19 cellular contexts compared by ENCODE assay signal in genomic region chr5:139210585-139210984, GRCh38. TPM values are rescaled to one million over a fixed set of nuclear protein-coding genes. Genes with fewer than 3 reads are reported as not detected.
DNase-seq lines count a peak whose midpoint lies in the region; ATAC-seq and TF ChIP-seq lines count a peak whose summit lies in the region.
"Had no signal": no experiment of that assay in that cellular context is flagged by ENCODE, and none has a peak within 500 bp of the region (broad histone marks: within the 10 kb centered on the region; RNA-seq: fewer than 3 reads in every experiment).

No MANE protein-coding gene starts in this region.

- H3K4me1 Mint-ChIP-seq in MCF 10A (ENCODE audit: insufficient read depth, unreplicated experiment) (no peaks in the 10 kb centered on the region), WTC11 (peaks cover 29% of the 10 kb centered on the region)
- no peaks in the 10 kb centered on the region for H3K4me1 Mint-ChIP-seq in T-helper 2 cell treated with Interferon-gamma antibody and Interleukin-4, amounts not matched to agents 5 μg/mL and 100 μg/mL, for 36 hours (ENCODE audit: low read depth)

- H3K36me3 ChIP-seq in mammary epithelial cell (ENCODE audit: insufficient read depth, low read length), result no peaks in the 10 kb centered on the region
- H3K36me3 ChIP-seq: neutrophil, SJSA1, transverse colon had no signal

- H3K9me3 Mint-ChIP-seq in MCF 10A (ENCODE audit: unreplicated experiment) (no peaks in the 10 kb centered on the region), WTC11 (no peaks in the 10 kb centered on the region)
- no peaks in the 10 kb centered on the region for H3K9me3 Mint-ChIP-seq in T-helper 2 cell treated with Interferon-gamma antibody and Interleukin-4, amounts not matched to agents 5 μg/mL and 100 μg/mL, for 36 hours
- H3K9me3 Mint-ChIP-seq: activated T-cell treated with anti-CD3 and anti-CD28 coated beads, Interleukin-2, amount 50 U/mL, for 4 hours; CD4-positive, alpha-beta memory T cell had no signal

- intact Hi-C loops in MCF 10A (cut with micrococcal nuclease) (no loop called here), mammary epithelial cell (cut with micrococcal nuclease) (no loop called here)

- H2AFZ ChIP-seq in mammary epithelial cell (ENCODE audit: low read depth, low read length), result no peak overlapping the region

- BruUV-seq in MCF 10A (replicated peaks; lab: Mats Ljungman, UMichigan) (no TSS peak), mammary epithelial cell (replicated peaks; lab: Mats Ljungman, UMichigan) (no TSS peak)

- H3K27ac Mint-ChIP-seq in MCF 10A (ENCODE audit: low read depth, unreplicated experiment), result no peak overlapping the region
- no peak overlapping the region for H3K27ac Mint-ChIP-seq in WTC11
- no peak overlapping the region for H3K27ac Mint-ChIP-seq in T-helper 2 cell treated with Interferon-gamma antibody and Interleukin-4, amounts not matched to agents 5 μg/mL and 100 μg/mL, for 36 hours
- H3K27ac Mint-ChIP-seq: CD4-positive, alpha-beta memory T cell had no signal

- WGBS in mammary epithelial cell (ENCODE audit: low coverage, missing lambda C conversion rate), result 89% methylated on average over 3 of the region's 4 CpGs

- no peak overlapping the region for H3K27ac ChIP-seq in mammary epithelial cell (ENCODE audit: insufficient read depth, low read depth, low read length)
- H3K27ac ChIP-seq: neutrophil, SJSA1, transverse colon had no signal

- no peaks in the 10 kb centered on the region for H3K79me2 ChIP-seq in mammary epithelial cell (ENCODE audit: insufficient read depth, low read length)

- POLR2A ChIA-PET in MCF 10A (lab: Yijun Ruan, JAX), result interaction anchor here (0.6 to 3.0 kb wide), 2 partner anchors 13 to 78 kb away, joined by 4 to 13 read pairs; partner anchors contain the start of gene SIL1
- POLR2A ChIA-PET in WTC11 (lab: Charles Lee), result no interaction called here

- in situ Hi-C loops in mammary epithelial cell (cut with MboI; ENCODE audit: low sequenced_read_pairs in 2 of 2), result no loop called here

- H3K9ac ChIP-seq in mammary epithelial cell (ENCODE audit: insufficient read depth, low read length), result no peak overlapping the region

- H3K36me3 Mint-ChIP-seq in MCF 10A (ENCODE audit: insufficient read depth, unreplicated experiment), result no peaks in the 10 kb centered on the region
- no peaks in the 10 kb centered on the region for H3K36me3 Mint-ChIP-seq in WTC11
- H3K36me3 Mint-ChIP-seq in T-helper 2 cell treated with Interferon-gamma antibody and Interleukin-4, amounts not matched to agents 5 μg/mL and 100 μg/mL, for 36 hours (ENCODE audit: low read depth), result no peaks in the 10 kb centered on the region
- H3K36me3 Mint-ChIP-seq: brain; CD4-positive, alpha-beta memory T cell had no signal

- H3K4me3 ChIP-seq in mammary epithelial cell (replicated peaks in 1 of 3; ENCODE audit: insufficient read depth in 1 of 3, low read depth in 2 of 3, low read length in 3 of 3), result no peak overlapping the region
- H3K4me3 ChIP-seq: SJSA1, transverse colon had no signal

- CTCF ChIA-PET in MCF 10A (lab: Yijun Ruan, JAX), result interaction anchor here (0.6 kb wide), 1 partner anchor 52 kb away, joined by 3 read pairs; no protein-coding TSS in a partner anchor
- CTCF ChIA-PET in mammary epithelial cell (lab: Charles Lee; ENCODE audit: low non-redundant PET), result no interaction called here
- CTCF ChIA-PET in WTC11 (lab: Charles Lee), result no interaction called here

- H3K27me3 Mint-ChIP-seq in MCF 10A (ENCODE audit: insufficient read depth, unreplicated experiment) (no peaks in the 10 kb centered on the region), WTC11 (ENCODE audit: low read depth) (no peaks in the 10 kb centered on the region; the same call in 1 of the 2 replicates)
- H3K27me3 Mint-ChIP-seq in T-helper 2 cell treated with Interferon-gamma antibody and Interleukin-4, amounts not matched to agents 5 μg/mL and 100 μg/mL, for 36 hours (ENCODE audit: low read depth), result peaks cover 6% of the 10 kb centered on the region
- H3K27me3 Mint-ChIP-seq: brain; CD4-positive, alpha-beta memory T cell had no signal

- no peaks in the 10 kb centered on the region for H3K4me1 ChIP-seq in mammary epithelial cell (ENCODE audit: insufficient read depth, low read length)
- H3K4me1 ChIP-seq: SJSA1, transverse colon had no signal

- no peak for TF ChIP-seq CTCF in MCF 10A (IDR thresholded peaks at IDR 0.05; ENCODE audit: unreplicated experiment)
- TF ChIP-seq CTCF in mammary epithelial cell (conservative IDR thresholded peaks at IDR 0.05 in 1 of 2, IDR thresholded peaks at IDR 0.05 in 1 of 2; ENCODE audit: extremely low read depth in 1 of 2, insufficient read depth in 1 of 2, low read depth in 1 of 2, low read length in 2 of 2), result no peak
- no peak for TF ChIP-seq CTCF in WTC11 (IDR thresholded peaks at IDR 0.05)

- H4K20me1 ChIP-seq in mammary epithelial cell (ENCODE audit: insufficient read depth, low read length), result no peaks in the 10 kb centered on the region

- H3K4me3 Mint-ChIP-seq in MCF 10A (ENCODE audit: unreplicated experiment), result no peak overlapping the region
- no peak overlapping the region for H3K4me3 Mint-ChIP-seq in WTC11
- H3K4me3 Mint-ChIP-seq in T-helper 2 cell treated with Interferon-gamma antibody and Interleukin-4, amounts not matched to agents 5 μg/mL and 100 μg/mL, for 36 hours, result no peak overlapping the region
- H3K4me3 Mint-ChIP-seq: activated T-cell treated with anti-CD3 and anti-CD28 coated beads, Interleukin-2, amount 50 U/mL, for 4 hours; brain; CD4-positive, alpha-beta memory T cell had no signal

- dilution Hi-C loops in mammary epithelial cell (cut with HindIII; ENCODE audit: low sequenced_read_pairs), result no loop called here

- no peaks in the 10 kb centered on the region for H3K9me3 ChIP-seq in mammary epithelial cell (replicated peaks; ENCODE audit: insufficient read depth, low read length)
- H3K9me3 ChIP-seq: neutrophil, SJSA1, transverse colon had no signal

- ATAC-seq in WTC11 (no peak), GM21367 (IDR thresholded peaks at IDR 0.05; ENCODE audit: unreplicated experiment) (no peak)
- ATAC-seq: activated T-cell treated with anti-CD3 and anti-CD28 coated beads, Interleukin-2, amount 50 U/mL, for 4 hours; Panc1 had no signal

- H3K4me2 ChIP-seq in mammary epithelial cell (ENCODE audit: insufficient read depth, low read depth, low read length), result no peak overlapping the region

- H3K27me3 ChIP-seq in mammary epithelial cell (ENCODE audit: insufficient read depth, low read length), result no peaks in the 10 kb centered on the region
- H3K27me3 ChIP-seq: neutrophil, transverse colon had no signal

- DNase-seq in MCF 10A (ENCODE audit: unreplicated experiment) (peak; percentile 21), mammary epithelial cell (no peak), NCI-H2029 treated with DMSO at 0.1 percent for 48 hours (lab: John Stamatoyannopoulos, UW) (peak; percentile 48), WTC11 (ENCODE audit: low spot score) (peak; percentile 44), middle frontal gyrus (ENCODE audit: extremely low spot score, low spot score) (no peak)
- DNase-seq in T-helper 2 cell treated with Interferon-gamma antibody and Interleukin-4, amounts not matched to agents 5 μg/mL and 100 μg/mL, for 36 hours (ENCODE audit: low spot score), result no peak
- DNase-seq: activated CD4-positive, alpha-beta T cell treated with anti-CD3 and anti-CD28 coated beads for 4 hours; activated T-cell treated with anti-CD3 and anti-CD28 coated beads, Interleukin-2, amount 50 U/mL, for 4 hours; CD4-positive, alpha-beta memory T cell; head of caudate nucleus; IMR-90; NCI-H1694; stimulated activated CD8-positive, alpha-beta memory T cell treated with anti-CD3 and anti-CD28 coated beads, Interleukin-4, amount 100 ng/mL, for 48 hours; transverse colon had no signal

TF ChIP-seq in WTC11, 78 proteins besides CTCF, POLR2A, EP300 and RAD21:
- TF ChIP-seq ELF4 (CRISPR knock-in tag; IDR thresholded peaks at IDR 0.05; ENCODE audit: low read depth), result no peak
- no peak for TF ChIP-seq NR3C1 (CRISPR knock-in tag; conservative IDR thresholded peaks at IDR 0.05; ENCODE audit: low read depth)
- no peak for TF ChIP-seq IRF2 (CRISPR knock-in tag; IDR thresholded peaks at IDR 0.05; ENCODE audit: borderline replicate concordance, low read depth)
- TF ChIP-seq KAT7 (CRISPR knock-in tag; IDR thresholded peaks at IDR 0.05; ENCODE audit: borderline replicate concordance), result no peak
- no peak for TF ChIP-seq ZNF263 (CRISPR knock-in tag; IDR thresholded peaks at IDR 0.05; ENCODE audit: low read depth)

RNA-seq across cellular contexts. Expression of gene SIL1, which starts 12.4 kb away (rescaled TPM):
- total RNA-seq in MCF 10A (2022), result 114 and 175 TPM in 2 replicates
- 10 to 100 TPM; 35.8 to 52.4 TPM for total RNA-seq in mammary epithelial cell
- 40.8 TPM for polyA plus RNA-seq in mammary epithelial cell
- 15.6 TPM for polyA minus RNA-seq in mammary epithelial cell
- total RNA-seq in WTC11 (2021), result 10.7 to 14.0 TPM (median 10.7 TPM) in 3 replicates

Comparison
In these comparisons a context has a peak if more than half of its experiments do, and no peak if none do; other contexts are left out.
1. DNase-seq: peak in MCF 10A (single experiment), NCI-H2029 treated with DMSO at 0.1 percent for 48 hours (single experiment) and WTC11 (single experiment); none in mammary epithelial cell (single experiment), middle frontal gyrus (single experiment) and T-helper 2 cell treated with Interferon-gamma antibody and Interleukin-4, amounts not matched to agents 5 μg/mL and 100 μg/mL, for 36 hours (single experiment).